In the genomic region with DNA sequence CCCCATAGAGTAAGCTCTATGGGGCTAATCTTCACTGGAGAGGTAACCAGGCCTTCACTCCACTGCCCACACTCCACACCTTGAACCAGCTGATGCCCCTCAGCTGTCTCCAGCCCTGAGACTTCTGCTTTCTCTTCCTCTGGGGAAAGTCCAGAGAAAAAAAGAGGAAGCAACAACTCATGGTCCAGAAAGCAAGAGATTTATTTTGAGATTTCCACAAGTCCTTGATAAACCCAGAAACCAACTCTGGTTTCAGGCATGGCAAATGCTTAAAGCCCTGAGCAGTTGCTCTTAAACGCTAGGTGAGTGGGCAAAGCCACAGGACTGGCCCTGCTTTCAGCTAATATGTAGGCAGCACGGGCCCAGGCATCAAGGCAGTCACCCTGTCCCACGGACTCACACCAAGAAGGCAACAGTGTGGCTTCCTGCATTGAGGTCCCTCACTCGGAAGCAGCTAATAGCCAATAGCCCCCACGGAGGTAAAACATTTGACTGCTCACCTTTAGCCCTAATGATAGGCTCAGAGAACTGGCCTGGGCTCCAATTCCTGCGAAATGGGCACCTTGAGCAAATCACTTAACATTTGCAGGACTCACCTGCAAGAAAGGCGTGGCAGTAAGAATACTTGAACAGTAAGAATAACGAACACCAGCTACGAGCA, we compare ENCODE assay signal across 1 cellular context.
A peak's percentile ranks its signal among the peaks of the same experiment; 100 is the strongest.
TF ChIP-seq lines count a peak whose summit lies in the region.

No MANE protein-coding gene starts in this region.

TF ChIP-seq in GM12878, 131 proteins besides CTCF, POLR2A, EP300 and RAD21 (continued from another document and continues in another):
- TF ChIP-seq ZNF384 (IDR thresholded peaks at IDR 0.05; ENCODE audit: borderline replicate concordance, low read depth, low read length) (no peak), CHD4 (IDR thresholded peaks at IDR 0.05) (0 out of 2 replicates have a peak, but pooled peaks have one; percentile 22), RB1 (IDR thresholded peaks at IDR 0.05; ENCODE audit: borderline replicate concordance) (no peak), NR2F1 (conservative IDR thresholded peaks at IDR 0.05) (peak; percentile 64), YBX1 (IDR thresholded peaks at IDR 0.05) (no peak), SPI1 (IDR thresholded peaks at IDR 0.05; ENCODE audit: borderline replicate concordance, insufficient read depth, low read depth, low read length) (peak; percentile 96), HDAC2 (IDR thresholded peaks at IDR 0.05) (no peak), NFXL1 (IDR thresholded peaks at IDR 0.05; ENCODE audit: borderline replicate concordance) (no peak), RBBP5 (conservative IDR thresholded peaks at IDR 0.05) (no peak), NR2C2 (IDR thresholded peaks at IDR 0.05; ENCODE audit: borderline replicate concordance, control insufficient read depth, insufficient read length, low read depth) (no peak), FOXM1 (IDR thresholded peaks at IDR 0.05; ENCODE audit: low read depth, low read length) (peak; percentile 81; the same call in 1 of the 2 replicates), PAX8 (IDR thresholded peaks at IDR 0.05) (no peak), PML (IDR thresholded peaks at IDR 0.05; ENCODE audit: low read length) (no peak; the same call in 1 of the 2 replicates), SREBF1 (IDR thresholded peaks at IDR 0.05; ENCODE audit: low read length) (no peak), TCF12 (IDR thresholded peaks at IDR 0.05; ENCODE audit: low read depth, low read length) (peak; percentile 97), NFIC (IDR thresholded peaks at IDR 0.05; ENCODE audit: low read depth, low read length) (peak; percentile 78), SUZ12 (IDR thresholded peaks at IDR 0.05; ENCODE audit: unreplicated experiment) (no peak), TCF7 (IDR thresholded peaks at IDR 0.05; ENCODE audit: borderline replicate concordance) (no peak; the same call in 1 of the 2 replicates), ETV6 (conservative IDR thresholded peaks at IDR 0.05 in 1 of 2, IDR thresholded peaks at IDR 0.05 in 1 of 2; ENCODE audit: borderline replicate concordance in 1 of 2, low read depth in 1 of 2) (peak in 1 of 2 experiments; percentile 27; a peak in 2 of 4 replicates), GATAD2B (conservative IDR thresholded peaks at IDR 0.05; ENCODE audit: low read depth) (peak; percentile 68), ESRRA (IDR thresholded peaks at IDR 0.05; ENCODE audit: low read length) (no peak), POU2F2 (IDR thresholded peaks at IDR 0.05; ENCODE audit: borderline replicate concordance, low read depth, low read length) (peak; percentile 41; the same call in 2 of the 3 replicates), ASH2L (IDR thresholded peaks at IDR 0.05; ENCODE audit: borderline replicate concordance, low read depth) (no peak), SRF (IDR thresholded peaks at IDR 0.05; ENCODE audit: low read depth in 2 of 2, low read length in 2 of 2) (no peak), BACH1 (IDR thresholded peaks at IDR 0.05; ENCODE audit: borderline replicate concordance) (no peak; the same call in 1 of the 2 replicates), NFYA (IDR thresholded peaks at IDR 0.05; ENCODE audit: borderline replicate concordance, low read depth, low read length) (no peak), FOXK2 (IDR thresholded peaks at IDR 0.05) (no peak), ZNF274 (IDR thresholded peaks at IDR 0.05; ENCODE audit: insufficient read depth, insufficient read length) (no peak), LARP7 (IDR thresholded peaks at IDR 0.05) (no peak)
- TF ChIP-seq, protein P1, sequence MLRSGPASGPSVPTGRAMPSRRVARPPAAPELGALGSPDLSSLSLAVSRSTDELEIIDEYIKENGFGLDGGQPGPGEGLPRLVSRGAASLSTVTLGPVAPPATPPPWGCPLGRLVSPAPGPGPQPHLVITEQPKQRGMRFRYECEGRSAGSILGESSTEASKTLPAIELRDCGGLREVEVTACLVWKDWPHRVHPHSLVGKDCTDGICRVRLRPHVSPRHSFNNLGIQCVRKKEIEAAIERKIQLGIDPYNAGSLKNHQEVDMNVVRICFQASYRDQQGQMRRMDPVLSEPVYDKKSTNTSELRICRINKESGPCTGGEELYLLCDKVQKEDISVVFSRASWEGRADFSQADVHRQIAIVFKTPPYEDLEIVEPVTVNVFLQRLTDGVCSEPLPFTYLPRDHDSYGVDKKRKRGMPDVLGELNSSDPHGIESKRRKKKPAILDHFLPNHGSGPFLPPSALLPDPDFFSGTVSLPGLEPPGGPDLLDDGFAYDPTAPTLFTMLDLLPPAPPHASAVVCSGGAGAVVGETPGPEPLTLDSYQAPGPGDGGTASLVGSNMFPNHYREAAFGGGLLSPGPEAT (IDR thresholded peaks at IDR 0.05; ENCODE audit: low read depth): peak; percentile 88
- TF ChIP-seq, protein P2, sequence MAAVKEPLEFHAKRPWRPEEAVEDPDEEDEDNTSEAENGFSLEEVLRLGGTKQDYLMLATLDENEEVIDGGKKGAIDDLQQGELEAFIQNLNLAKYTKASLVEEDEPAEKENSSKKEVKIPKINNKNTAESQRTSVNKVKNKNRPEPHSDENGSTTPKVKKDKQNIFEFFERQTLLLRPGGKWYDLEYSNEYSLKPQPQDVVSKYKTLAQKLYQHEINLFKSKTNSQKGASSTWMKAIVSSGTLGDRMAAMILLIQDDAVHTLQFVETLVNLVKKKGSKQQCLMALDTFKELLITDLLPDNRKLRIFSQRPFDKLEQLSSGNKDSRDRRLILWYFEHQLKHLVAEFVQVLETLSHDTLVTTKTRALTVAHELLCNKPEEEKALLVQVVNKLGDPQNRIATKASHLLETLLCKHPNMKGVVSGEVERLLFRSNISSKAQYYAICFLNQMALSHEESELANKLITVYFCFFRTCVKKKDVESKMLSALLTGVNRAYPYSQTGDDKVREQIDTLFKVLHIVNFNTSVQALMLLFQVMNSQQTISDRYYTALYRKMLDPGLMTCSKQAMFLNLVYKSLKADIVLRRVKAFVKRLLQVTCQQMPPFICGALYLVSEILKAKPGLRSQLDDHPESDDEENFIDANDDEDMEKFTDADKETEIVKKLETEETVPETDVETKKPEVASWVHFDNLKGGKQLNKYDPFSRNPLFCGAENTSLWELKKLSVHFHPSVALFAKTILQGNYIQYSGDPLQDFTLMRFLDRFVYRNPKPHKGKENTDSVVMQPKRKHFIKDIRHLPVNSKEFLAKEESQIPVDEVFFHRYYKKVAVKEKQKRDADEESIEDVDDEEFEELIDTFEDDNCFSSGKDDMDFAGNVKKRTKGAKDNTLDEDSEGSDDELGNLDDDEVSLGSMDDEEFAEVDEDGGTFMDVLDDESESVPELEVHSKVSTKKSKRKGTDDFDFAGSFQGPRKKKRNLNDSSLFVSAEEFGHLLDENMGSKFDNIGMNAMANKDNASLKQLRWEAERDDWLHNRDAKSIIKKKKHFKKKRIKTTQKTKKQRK (IDR thresholded peaks at IDR 0.05; ENCODE audit: low read depth, low read length): no peak
- TF ChIP-seq, protein P3, sequence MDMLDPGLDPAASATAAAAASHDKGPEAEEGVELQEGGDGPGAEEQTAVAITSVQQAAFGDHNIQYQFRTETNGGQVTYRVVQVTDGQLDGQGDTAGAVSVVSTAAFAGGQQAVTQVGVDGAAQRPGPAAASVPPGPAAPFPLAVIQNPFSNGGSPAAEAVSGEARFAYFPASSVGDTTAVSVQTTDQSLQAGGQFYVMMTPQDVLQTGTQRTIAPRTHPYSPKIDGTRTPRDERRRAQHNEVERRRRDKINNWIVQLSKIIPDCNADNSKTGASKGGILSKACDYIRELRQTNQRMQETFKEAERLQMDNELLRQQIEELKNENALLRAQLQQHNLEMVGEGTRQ (IDR thresholded peaks at IDR 0.05; ENCODE audit: borderline replicate concordance, low read depth, low read length): no peak; the same call in 1 of the 2 replicates
- TF ChIP-seq, protein P4, sequence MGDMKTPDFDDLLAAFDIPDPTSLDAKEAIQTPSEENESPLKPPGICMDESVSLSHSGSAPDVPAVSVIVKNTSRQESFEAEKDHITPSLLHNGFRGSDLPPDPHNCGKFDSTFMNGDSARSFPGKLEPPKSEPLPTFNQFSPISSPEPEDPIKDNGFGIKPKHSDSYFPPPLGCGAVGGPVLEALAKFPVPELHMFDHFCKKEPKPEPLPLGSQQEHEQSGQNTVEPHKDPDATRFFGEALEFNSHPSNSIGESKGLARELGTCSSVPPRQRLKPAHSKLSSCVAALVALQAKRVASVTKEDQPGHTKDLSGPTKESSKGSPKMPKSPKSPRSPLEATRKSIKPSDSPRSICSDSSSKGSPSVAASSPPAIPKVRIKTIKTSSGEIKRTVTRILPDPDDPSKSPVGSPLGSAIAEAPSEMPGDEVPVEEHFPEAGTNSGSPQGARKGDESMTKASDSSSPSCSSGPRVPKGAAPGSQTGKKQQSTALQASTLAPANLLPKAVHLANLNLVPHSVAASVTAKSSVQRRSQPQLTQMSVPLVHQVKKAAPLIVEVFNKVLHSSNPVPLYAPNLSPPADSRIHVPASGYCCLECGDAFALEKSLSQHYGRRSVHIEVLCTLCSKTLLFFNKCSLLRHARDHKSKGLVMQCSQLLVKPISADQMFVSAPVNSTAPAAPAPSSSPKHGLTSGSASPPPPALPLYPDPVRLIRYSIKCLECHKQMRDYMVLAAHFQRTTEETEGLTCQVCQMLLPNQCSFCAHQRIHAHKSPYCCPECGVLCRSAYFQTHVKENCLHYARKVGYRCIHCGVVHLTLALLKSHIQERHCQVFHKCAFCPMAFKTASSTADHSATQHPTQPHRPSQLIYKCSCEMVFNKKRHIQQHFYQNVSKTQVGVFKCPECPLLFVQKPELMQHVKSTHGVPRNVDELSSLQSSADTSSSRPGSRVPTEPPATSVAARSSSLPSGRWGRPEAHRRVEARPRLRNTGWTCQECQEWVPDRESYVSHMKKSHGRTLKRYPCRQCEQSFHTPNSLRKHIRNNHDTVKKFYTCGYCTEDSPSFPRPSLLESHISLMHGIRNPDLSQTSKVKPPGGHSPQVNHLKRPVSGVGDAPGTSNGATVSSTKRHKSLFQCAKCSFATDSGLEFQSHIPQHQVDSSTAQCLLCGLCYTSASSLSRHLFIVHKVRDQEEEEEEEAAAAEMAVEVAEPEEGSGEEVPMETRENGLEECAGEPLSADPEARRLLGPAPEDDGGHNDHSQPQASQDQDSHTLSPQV (IDR thresholded peaks at IDR 0.05): no peak
- TF ChIP-seq, protein P5, sequence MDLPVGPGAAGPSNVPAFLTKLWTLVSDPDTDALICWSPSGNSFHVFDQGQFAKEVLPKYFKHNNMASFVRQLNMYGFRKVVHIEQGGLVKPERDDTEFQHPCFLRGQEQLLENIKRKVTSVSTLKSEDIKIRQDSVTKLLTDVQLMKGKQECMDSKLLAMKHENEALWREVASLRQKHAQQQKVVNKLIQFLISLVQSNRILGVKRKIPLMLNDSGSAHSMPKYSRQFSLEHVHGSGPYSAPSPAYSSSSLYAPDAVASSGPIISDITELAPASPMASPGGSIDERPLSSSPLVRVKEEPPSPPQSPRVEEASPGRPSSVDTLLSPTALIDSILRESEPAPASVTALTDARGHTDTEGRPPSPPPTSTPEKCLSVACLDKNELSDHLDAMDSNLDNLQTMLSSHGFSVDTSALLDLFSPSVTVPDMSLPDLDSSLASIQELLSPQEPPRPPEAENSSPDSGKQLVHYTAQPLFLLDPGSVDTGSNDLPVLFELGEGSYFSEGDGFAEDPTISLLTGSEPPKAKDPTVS (IDR thresholded peaks at IDR 0.05; ENCODE audit: low read depth, low read length): no peak
- TF ChIP-seq, protein P6, sequence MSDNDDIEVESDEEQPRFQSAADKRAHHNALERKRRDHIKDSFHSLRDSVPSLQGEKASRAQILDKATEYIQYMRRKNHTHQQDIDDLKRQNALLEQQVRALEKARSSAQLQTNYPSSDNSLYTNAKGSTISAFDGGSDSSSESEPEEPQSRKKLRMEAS (IDR thresholded peaks at IDR 0.05; ENCODE audit: low read depth, low read length): peak; percentile 28; the same call in 1 of the 2 replicates
- TF ChIP-seq, protein P7, sequence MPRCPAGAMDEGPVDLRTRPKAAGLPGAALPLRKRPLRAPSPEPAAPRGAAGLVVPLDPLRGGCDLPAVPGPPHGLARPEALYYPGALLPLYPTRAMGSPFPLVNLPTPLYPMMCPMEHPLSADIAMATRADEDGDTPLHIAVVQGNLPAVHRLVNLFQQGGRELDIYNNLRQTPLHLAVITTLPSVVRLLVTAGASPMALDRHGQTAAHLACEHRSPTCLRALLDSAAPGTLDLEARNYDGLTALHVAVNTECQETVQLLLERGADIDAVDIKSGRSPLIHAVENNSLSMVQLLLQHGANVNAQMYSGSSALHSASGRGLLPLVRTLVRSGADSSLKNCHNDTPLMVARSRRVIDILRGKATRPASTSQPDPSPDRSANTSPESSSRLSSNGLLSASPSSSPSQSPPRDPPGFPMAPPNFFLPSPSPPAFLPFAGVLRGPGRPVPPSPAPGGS (IDR thresholded peaks at IDR 0.05; ENCODE audit: borderline replicate concordance, insufficient read depth, low read depth, low read length, poor library complexity, severe bottlenecking): no peak
- TF ChIP-seq, protein P8, sequence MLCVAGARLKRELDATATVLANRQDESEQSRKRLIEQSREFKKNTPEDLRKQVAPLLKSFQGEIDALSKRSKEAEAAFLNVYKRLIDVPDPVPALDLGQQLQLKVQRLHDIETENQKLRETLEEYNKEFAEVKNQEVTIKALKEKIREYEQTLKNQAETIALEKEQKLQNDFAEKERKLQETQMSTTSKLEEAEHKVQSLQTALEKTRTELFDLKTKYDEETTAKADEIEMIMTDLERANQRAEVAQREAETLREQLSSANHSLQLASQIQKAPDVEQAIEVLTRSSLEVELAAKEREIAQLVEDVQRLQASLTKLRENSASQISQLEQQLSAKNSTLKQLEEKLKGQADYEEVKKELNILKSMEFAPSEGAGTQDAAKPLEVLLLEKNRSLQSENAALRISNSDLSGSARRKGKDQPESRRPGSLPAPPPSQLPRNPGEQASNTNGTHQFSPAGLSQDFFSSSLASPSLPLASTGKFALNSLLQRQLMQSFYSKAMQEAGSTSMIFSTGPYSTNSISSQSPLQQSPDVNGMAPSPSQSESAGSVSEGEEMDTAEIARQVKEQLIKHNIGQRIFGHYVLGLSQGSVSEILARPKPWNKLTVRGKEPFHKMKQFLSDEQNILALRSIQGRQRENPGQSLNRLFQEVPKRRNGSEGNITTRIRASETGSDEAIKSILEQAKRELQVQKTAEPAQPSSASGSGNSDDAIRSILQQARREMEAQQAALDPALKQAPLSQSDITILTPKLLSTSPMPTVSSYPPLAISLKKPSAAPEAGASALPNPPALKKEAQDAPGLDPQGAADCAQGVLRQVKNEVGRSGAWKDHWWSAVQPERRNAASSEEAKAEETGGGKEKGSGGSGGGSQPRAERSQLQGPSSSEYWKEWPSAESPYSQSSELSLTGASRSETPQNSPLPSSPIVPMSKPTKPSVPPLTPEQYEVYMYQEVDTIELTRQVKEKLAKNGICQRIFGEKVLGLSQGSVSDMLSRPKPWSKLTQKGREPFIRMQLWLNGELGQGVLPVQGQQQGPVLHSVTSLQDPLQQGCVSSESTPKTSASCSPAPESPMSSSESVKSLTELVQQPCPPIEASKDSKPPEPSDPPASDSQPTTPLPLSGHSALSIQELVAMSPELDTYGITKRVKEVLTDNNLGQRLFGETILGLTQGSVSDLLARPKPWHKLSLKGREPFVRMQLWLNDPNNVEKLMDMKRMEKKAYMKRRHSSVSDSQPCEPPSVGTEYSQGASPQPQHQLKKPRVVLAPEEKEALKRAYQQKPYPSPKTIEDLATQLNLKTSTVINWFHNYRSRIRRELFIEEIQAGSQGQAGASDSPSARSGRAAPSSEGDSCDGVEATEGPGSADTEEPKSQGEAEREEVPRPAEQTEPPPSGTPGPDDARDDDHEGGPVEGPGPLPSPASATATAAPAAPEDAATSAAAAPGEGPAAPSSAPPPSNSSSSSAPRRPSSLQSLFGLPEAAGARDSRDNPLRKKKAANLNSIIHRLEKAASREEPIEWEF (IDR thresholded peaks at IDR 0.05; ENCODE audit: insufficient replicate concordance, low read depth, low read length): peak; percentile 84
